ENCODE assay signal across 10 cellular contexts in the genomic region with DNA sequence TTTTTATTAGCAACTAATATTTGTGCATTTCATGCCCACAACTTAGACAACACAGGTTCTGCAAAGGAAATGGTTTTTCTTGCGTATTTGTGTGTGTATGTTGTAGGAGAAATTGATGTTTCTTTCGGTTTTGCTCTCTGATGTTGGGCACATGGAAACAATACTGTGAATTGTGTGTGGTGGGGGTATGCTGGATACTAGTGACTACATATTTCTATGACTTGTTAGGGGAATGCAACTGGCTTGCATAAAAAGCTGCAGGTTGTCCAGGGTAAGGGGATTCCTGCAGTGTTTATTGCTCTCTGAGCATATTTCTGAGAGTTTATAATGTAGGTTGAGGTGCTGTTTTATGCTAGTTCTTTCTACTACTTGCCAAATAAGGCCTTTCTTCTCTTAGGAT. TPM values are rescaled to one million over a fixed set of nuclear protein-coding genes. Genes with fewer than 3 reads are reported as not detected.
DNase-seq lines count a peak whose midpoint lies in the region; ATAC-seq, FAIRE-seq and TF ChIP-seq lines count a peak whose summit lies in the region.
"Had no signal": no experiment of that assay in that cellular context is flagged by ENCODE, and none has a peak within 500 bp of the region (broad histone marks: within the 10 kb centered on the region; RNA-seq: fewer than 3 reads in every experiment).

No MANE protein-coding gene starts in this region.

- 66% methylated on average over 2 of the region's 2 CpGs for WGBS in HepG2 (ENCODE audit: low lambda C conversion rate)
- WGBS in right lobe of liver (ENCODE audit: insufficient coverage, low coverage, low lambda C conversion rate, missing lambda C conversion rate), result 22% methylated on average over 2 of the region's 2 CpGs

- TF ChIP-seq RAD21 in HepG2 (CRISPR knock-in tag; IDR thresholded peaks at IDR 0.05), result no peak

- no peak for TF ChIP-seq EP300 in HepG2 (IDR thresholded peaks at IDR 0.05; ENCODE audit: low read depth in 2 of 2, low read length in 2 of 2)
- no peak for TF ChIP-seq EP300 in HepG2 (CRISPR knock-in tag; IDR thresholded peaks at IDR 0.05; ENCODE audit: borderline replicate concordance)

- DNase-seq in HepG2 (ENCODE audit: low spot score) (no peak), right lobe of liver (no peak), keratinocyte (ENCODE audit: low read depth, low spot score) (no peak), vagina (ENCODE audit: extremely low spot score in 2 of 2) (no peak), SKM-1 treated with dmso at 0.1 percent for 144 hours (lab: John Stamatoyannopoulos, UW; ENCODE audit: unreplicated experiment) (no peak), brain microvascular endothelial cell (no peak), epidermal melanocyte (ENCODE audit: insufficient read length, low spot score) (no peak)
- DNase-seq in activated CD4-positive, alpha-beta memory T cell treated with anti-CD3 and anti-CD28 coated beads for 36 hours, result no peak

- TF ChIP-seq POLR2A in HepG2 (IDR thresholded peaks at IDR 0.05; ENCODE audit: insufficient read depth in 1 of 2, low read depth in 2 of 2, low read length in 2 of 2), result no peak
- TF ChIP-seq POLR2A in right lobe of liver (IDR thresholded peaks at IDR 0.05), result no peak
- TF ChIP-seq POLR2A in vagina (IDR thresholded peaks at IDR 0.05), result no peak

- H3K4me1 Mint-ChIP-seq in activated CD4-positive, alpha-beta memory T cell treated with anti-CD3 and anti-CD28 coated beads for 36 hours (ENCODE audit: low read depth), result peaks cover 31% of the 10 kb centered on the region

- H2AFZ ChIP-seq in HepG2 (ENCODE audit: low read length) (no peak overlapping the region), keratinocyte (ENCODE audit: control insufficient read depth, low read length) (no peak overlapping the region)

- in situ Hi-C loops in HepG2 (cut with HindIII; ENCODE audit: extremely low pct_ligation_motif_present, low pct_unique_long_range_greater_than_20kb), result loop anchor here (10.0 kb wide), 1 partner anchor 209 kb away; no protein-coding TSS in a partner anchor
- in situ Hi-C loops in brain microvascular endothelial cell (cut with HindIII; ENCODE audit: low pct_ligation_motif_present, low sequenced_read_pairs), result no loop called here

- H3K27me3 Mint-ChIP-seq in activated CD4-positive, alpha-beta memory T cell treated with anti-CD3 and anti-CD28 coated beads for 36 hours, result no peaks in the 10 kb centered on the region

- POLR2A ChIA-PET in HepG2 (lab: Yijun Ruan, JAX), result no interaction called here
- POLR2A ChIA-PET in activated CD4-positive, alpha-beta memory T cell treated with anti-CD3 and anti-CD28 coated beads for 36 hours (lab: Charles Lee), result interaction anchor here (0.7 to 1.9 kb wide), 3 partner anchors 22 to 136 kb away, joined by 3 to 4 read pairs (median 4); no protein-coding TSS in a partner anchor

- no TSS peak for BruUV-seq in HepG2 (replicated peaks; lab: Mats Ljungman, UMichigan)

- dilution Hi-C loops in keratinocyte (cut with MboI; ENCODE audit: extremely low pct_ligation_motif_present, low sequenced_read_pairs), result no loop called here

- CTCF ChIA-PET in HepG2 (lab: Yijun Ruan, JAX; ENCODE audit: low intra/inter-chr PET ratio, low total read pairs), result no interaction called here
- CTCF ChIA-PET in activated CD4-positive, alpha-beta memory T cell treated with anti-CD3 and anti-CD28 coated beads for 36 hours (lab: Charles Lee), result interaction anchor here (1.2 to 2.2 kb wide), 5 partner anchors 49 to 322 kb away, joined by 3 to 7 read pairs (median 4); a partner anchor contains a TSS

- no peaks in the 10 kb centered on the region; a peak in 1 of 5 replicates for H3K27me3 ChIP-seq in HepG2 (ENCODE audit: control insufficient read depth in 1 of 2, insufficient read depth in 2 of 2, low read length in 2 of 2)
- peaks cover 0 to 5% of the 10 kb centered on the region in 2 donors for H3K27me3 ChIP-seq in right lobe of liver
- H3K27me3 ChIP-seq in keratinocyte (ENCODE audit: control insufficient read depth, extremely low read depth, insufficient read depth, low read length), result no peaks in the 10 kb centered on the region
- no peaks in the 10 kb centered on the region for H3K27me3 ChIP-seq in vagina
- no peaks in the 10 kb centered on the region for H3K27me3 ChIP-seq in brain microvascular endothelial cell (replicated peaks)

- H3K27ac ChIP-seq in HepG2 (ENCODE audit: extremely low read length, insufficient read depth, low read length) (no peak overlapping the region), right lobe of liver (no peak overlapping the region), keratinocyte (ENCODE audit: control insufficient read depth, insufficient read depth, low read length) (no peak overlapping the region), vagina (peak overlapping the region; percentile 77), brain microvascular endothelial cell (no peak overlapping the region)

- H4K20me1 ChIP-seq in HepG2 (ENCODE audit: insufficient read depth, low read length), result no peaks in the 10 kb centered on the region
- H4K20me1 ChIP-seq in keratinocyte (ENCODE audit: control insufficient read depth, extremely low read depth, insufficient read depth, low read length), result no peaks in the 10 kb centered on the region

- no peaks in the 10 kb centered on the region for H3K9me1 ChIP-seq in keratinocyte (ENCODE audit: control insufficient read depth, extremely low read depth, insufficient read depth, low read length)

- no peaks in the 10 kb centered on the region for H3K9me3 ChIP-seq in HepG2 (ENCODE audit: low read length)
- no peaks in the 10 kb centered on the region for H3K9me3 ChIP-seq in right lobe of liver
- no peaks in the 10 kb centered on the region for H3K9me3 ChIP-seq in keratinocyte (ENCODE audit: control insufficient read depth, low read depth, low read length)
- no peaks in the 10 kb centered on the region for H3K9me3 ChIP-seq in vagina

- H3K4me3 ChIP-seq in HepG2 (replicated peaks in 1 of 3; ENCODE audit: insufficient read depth in 1 of 3, low read depth in 2 of 3, low read length in 3 of 3), result peak overlapping the region in 2 of 3 experiments; percentile 67 to 78; a peak in 5 of 6 replicates
- H3K4me3 ChIP-seq in right lobe of liver, result no peak overlapping the region
- no peak overlapping the region for H3K4me3 ChIP-seq in keratinocyte (ENCODE audit: control insufficient read depth in 2 of 3, extremely low read depth in 1 of 3, insufficient read depth in 2 of 3, low read depth in 1 of 3, low read length in 3 of 3)
- peak overlapping the region; percentile 53 for H3K4me3 ChIP-seq in vagina
- H3K4me3 ChIP-seq in brain microvascular endothelial cell (ENCODE audit: low read depth, low read length), result no peak overlapping the region

- intact Hi-C loops in HepG2 (cut with micrococcal nuclease; ENCODE audit: unreplicated experiment) (no loop called here), right lobe of liver (cut with DNase I) (no loop called here), vagina (cut with DNase I) (no loop called here)
- intact Hi-C loops in activated CD4-positive, alpha-beta memory T cell treated with anti-CD3 and anti-CD28 coated beads for 36 hours (cut with micrococcal nuclease), result loop anchor here (1.0 to 5.0 kb wide), 2 partner anchors 52 to 826 kb away; a partner anchor contains a TSS

- peaks cover 6% of the 10 kb centered on the region for H3K36me3 Mint-ChIP-seq in activated CD4-positive, alpha-beta memory T cell treated with anti-CD3 and anti-CD28 coated beads for 36 hours

- no peaks in the 10 kb centered on the region for H3K9me3 Mint-ChIP-seq in activated CD4-positive, alpha-beta memory T cell treated with anti-CD3 and anti-CD28 coated beads for 36 hours

- ATAC-seq in HepG2, result no peak
- no peak for ATAC-seq in right lobe of liver

- peak overlapping the region; percentile 73 for H3K4me2 ChIP-seq in HepG2 (ENCODE audit: low read depth, low read length)
- H3K4me2 ChIP-seq in keratinocyte (ENCODE audit: control insufficient read depth, extremely low read depth, insufficient read depth, low read depth, low read length), result peak overlapping the region; percentile 75

- FAIRE-seq in HepG2 (lab: Jason Lieb, UNC) (no peak), keratinocyte (lab: Jason Lieb, UNC) (no peak)

- H3K79me2 ChIP-seq in HepG2 (ENCODE audit: insufficient read depth, low read length) (peaks cover 10% of the 10 kb centered on the region), keratinocyte (ENCODE audit: control insufficient read depth, insufficient read depth, low read length) (no peaks in the 10 kb centered on the region)

- H3K4me3 Mint-ChIP-seq in activated CD4-positive, alpha-beta memory T cell treated with anti-CD3 and anti-CD28 coated beads for 36 hours, result peak overlapping the region; percentile 76

- H3K9ac ChIP-seq in HepG2 (ENCODE audit: insufficient read depth, low read depth, low read length), result 0 out of 2 replicates have a peak overlapping the region, but pooled peaks have one; percentile 15
- no peak overlapping the region for H3K9ac ChIP-seq in keratinocyte (ENCODE audit: control insufficient read depth, extremely low read depth, insufficient read depth, low read length)

- TF ChIP-seq CTCF in HepG2 (CRISPR knock-in tag; IDR thresholded peaks at IDR 0.05) (no peak), right lobe of liver (IDR thresholded peaks at IDR 0.05) (no peak), keratinocyte (optimal IDR thresholded peaks at IDR 0.05 in 1 of 3, IDR thresholded peaks at IDR 0.05 in 1 of 3, conservative IDR thresholded peaks at IDR 0.05 in 1 of 3; ENCODE audit: extremely low read depth in 1 of 3, insufficient read depth in 2 of 3, low read length in 3 of 3) (no peak), vagina (IDR thresholded peaks at IDR 0.05) (no peak), brain microvascular endothelial cell (IDR thresholded peaks at IDR 0.05; ENCODE audit: low read depth, low read length, missing control alignments) (no peak)

- peak overlapping the region; percentile 83 for H3K27ac Mint-ChIP-seq in activated CD4-positive, alpha-beta memory T cell treated with anti-CD3 and anti-CD28 coated beads for 36 hours

- peaks cover 24% of the 10 kb centered on the region for H3K4me1 ChIP-seq in HepG2 (ENCODE audit: insufficient read depth, low read length)
- H3K4me1 ChIP-seq in right lobe of liver, result no peaks in the 10 kb centered on the region
- peaks cover 14% of the 10 kb centered on the region for H3K4me1 ChIP-seq in keratinocyte (ENCODE audit: control insufficient read depth, extremely low read depth, insufficient read depth, low read length)
- H3K4me1 ChIP-seq in vagina, result peaks cover 14% of the 10 kb centered on the region

- H3K36me3 ChIP-seq in HepG2 (replicated peaks in 1 of 2; ENCODE audit: control insufficient read depth in 1 of 2, insufficient read depth in 2 of 2, low read length in 2 of 2) (no peaks in the 10 kb centered on the region), right lobe of liver (no peaks in the 10 kb centered on the region), keratinocyte (ENCODE audit: control insufficient read depth in 2 of 2, extremely low read depth in 1 of 2, insufficient read depth in 2 of 2, low read length in 2 of 2) (no peaks in the 10 kb centered on the region), vagina (no peaks in the 10 kb centered on the region), brain microvascular endothelial cell (replicated peaks) (no peaks in the 10 kb centered on the region)

RNA-seq across cellular contexts. Expression of a gene that starts 11.6 kb away (rescaled TPM):
- total RNA-seq in HepG2 (2016; rRNA removed; fragmentation: Illumina TruSeq; extraction: Trizol) (19.4 and 27.2 TPM in 2 replicates), right lobe of liver (1 to 10 TPM in 3 of 6 experiments, under 1 TPM in 3; 0.37 to 2.1 (median 1.1) TPM), vagina (27.0 TPM)
- 6.6 and 7.1 TPM in 2 replicates for total RNA-seq in HepG2 (2016; cell fraction: cytosol; rRNA removed; fragmentation: Illumina TruSeq; extraction: Trizol; ENCODE audit: low read depth)
- total RNA-seq in HepG2 (2016; cell fraction: insoluble cytoplasmic fraction; rRNA removed; fragmentation: Illumina TruSeq; extraction: Trizol), result 20.2 and 26.2 TPM in 2 replicates
- total RNA-seq in HepG2 (2016; cell fraction: membrane; rRNA removed; fragmentation: Illumina TruSeq; extraction: Trizol), result 12.9 and 17.9 TPM in 2 replicates
- total RNA-seq in HepG2 (2016; cell fraction: nucleus; rRNA removed; fragmentation: Illumina TruSeq; extraction: Trizol), result 8.2 and 12.6 TPM in 2 replicates
- polyA plus RNA-seq in HepG2 (2011; rRNA removed) (8.1 and 9.9 TPM in 2 replicates), keratinocyte (5.9 to 10.1 TPM (median 8.7 TPM) in 3 replicates)
- polyA plus RNA-seq in HepG2 (2011; cell fraction: cytosol; rRNA removed), result 8.0 and 9.9 TPM in 2 replicates
- 7.2 and 8.8 TPM in 2 replicates for polyA plus RNA-seq in HepG2 (2011; cell fraction: nucleus; rRNA removed)
- 8.5 and 14.8 TPM in 2 replicates for polyA plus RNA-seq in HepG2 (2012)
- polyA plus RNA-seq in HepG2 (2016; cell fraction: cytosol; fragmentation: Illumina TruSeq; extraction: Trizol; ENCODE audit: low read depth), result 8.2 and 8.9 TPM in 2 replicates
- 21.7 and 24.9 TPM in 2 replicates for polyA plus RNA-seq in HepG2 (2016; cell fraction: insoluble cytoplasmic fraction; fragmentation: Illumina TruSeq; extraction: Trizol; ENCODE audit: low read depth)
- polyA plus RNA-seq in HepG2 (2016; cell fraction: membrane; fragmentation: Illumina TruSeq; extraction: Trizol; ENCODE audit: low read depth), result 11.1 and 14.3 TPM in 2 replicates
- polyA plus RNA-seq in HepG2 (2016; cell fraction: nucleus; fragmentation: Illumina TruSeq; extraction: Trizol; ENCODE audit: insufficient read depth, low read depth), result 19.8 and 22.3 TPM in 2 replicates
- polyA minus RNA-seq in HepG2 (2011; rRNA and poly(A)+ RNA removed; ENCODE audit: low replicate concordance), result 7.0 and 23.9 TPM in 2 replicates
- polyA minus RNA-seq in HepG2 (2011; cell fraction: cytosol; rRNA and poly(A)+ RNA removed), result 8.4 and 8.6 TPM in 2 replicates
- 5.4 and 10.7 TPM in 2 replicates for polyA minus RNA-seq in HepG2 (2011; cell fraction: nucleus; rRNA and poly(A)+ RNA removed)
- 10 to 100 TPM; 25.4 to 25.5 TPM for total RNA-seq in activated CD4-positive, alpha-beta memory T cell treated with anti-CD3 and anti-CD28 coated beads for 36 hours
- 11.7 TPM for polyA plus RNA-seq in keratinocyte (2011; ENCODE audit: low read depth)
- polyA plus RNA-seq in keratinocyte (2011; cell fraction: cytosol; rRNA removed), result 5.4 and 8.1 TPM in 2 replicates
- polyA plus RNA-seq in keratinocyte (2011; cell fraction: nucleus; rRNA removed), result 6.2 and 6.8 TPM in 2 replicates
- 5.0 and 6.5 TPM in 2 replicates for polyA plus RNA-seq in keratinocyte (2012; ENCODE audit: low replicate concordance)
- 5.0 to 11.3 TPM (median 5.9 TPM) in 3 replicates for polyA minus RNA-seq in keratinocyte
- polyA minus RNA-seq in keratinocyte (2011; cell fraction: cytosol; rRNA and poly(A)+ RNA removed), result 1.3 TPM
- 1.6 and 6.4 TPM in 2 replicates for polyA minus RNA-seq in keratinocyte (2011; cell fraction: nucleus; rRNA and poly(A)+ RNA removed)

RNA-seq across cellular contexts. Expression of a gene that starts 33.1 kb away (rescaled TPM):
- total RNA-seq in HepG2 (2016; rRNA removed; fragmentation: Illumina TruSeq; extraction: Trizol) (0.04 TPM in 1 of 2 replicates, not detected in the other), right lobe of liver (not detected), vagina (not detected)
- total RNA-seq in HepG2 (2016; cell fraction: cytosol; rRNA removed; fragmentation: Illumina TruSeq; extraction: Trizol; ENCODE audit: low read depth), result not detected in 2 replicates
- not detected in 2 replicates for total RNA-seq in HepG2 (2016; cell fraction: insoluble cytoplasmic fraction; rRNA removed; fragmentation: Illumina TruSeq; extraction: Trizol)
- not detected in 2 replicates for total RNA-seq in HepG2 (2016; cell fraction: membrane; rRNA removed; fragmentation: Illumina TruSeq; extraction: Trizol)
- total RNA-seq in HepG2 (2016; cell fraction: nucleus; rRNA removed; fragmentation: Illumina TruSeq; extraction: Trizol), result not detected in 2 replicates
- polyA plus RNA-seq in HepG2 (2011; rRNA removed) (0.08 TPM in 1 of 2 replicates, not detected in the other), keratinocyte (4.4 to 22.1 TPM (median 7.2 TPM) in 3 replicates)
- 0.04 and 0.05 TPM in 2 replicates for polyA plus RNA-seq in HepG2 (2011; cell fraction: cytosol; rRNA removed)
- polyA plus RNA-seq in HepG2 (2011; cell fraction: nucleus; rRNA removed), result 0.28 and 0.53 TPM in 2 replicates
- 0.07 and 0.09 TPM in 2 replicates for polyA plus RNA-seq in HepG2 (2012)
- polyA plus RNA-seq in HepG2 (2016; cell fraction: cytosol; fragmentation: Illumina TruSeq; extraction: Trizol; ENCODE audit: low read depth), result not detected in 2 replicates
- not detected in 2 replicates for polyA plus RNA-seq in HepG2 (2016; cell fraction: insoluble cytoplasmic fraction; fragmentation: Illumina TruSeq; extraction: Trizol; ENCODE audit: low read depth)
- not detected in 2 replicates for polyA plus RNA-seq in HepG2 (2016; cell fraction: membrane; fragmentation: Illumina TruSeq; extraction: Trizol; ENCODE audit: low read depth)
- polyA plus RNA-seq in HepG2 (2016; cell fraction: nucleus; fragmentation: Illumina TruSeq; extraction: Trizol; ENCODE audit: insufficient read depth, low read depth), result not detected in 2 replicates
- 0.18 and 0.61 TPM in 2 replicates for polyA minus RNA-seq in HepG2 (2011; rRNA and poly(A)+ RNA removed; ENCODE audit: low replicate concordance)
- polyA minus RNA-seq in HepG2 (2011; cell fraction: cytosol; rRNA and poly(A)+ RNA removed), result not detected in 2 replicates
- 0.26 TPM in 1 of 2 replicates, not detected in the other for polyA minus RNA-seq in HepG2 (2011; cell fraction: nucleus; rRNA and poly(A)+ RNA removed)
- not detected for total RNA-seq in activated CD4-positive, alpha-beta memory T cell treated with anti-CD3 and anti-CD28 coated beads for 36 hours
- polyA plus RNA-seq in keratinocyte (2011; ENCODE audit: low read depth), result 8.2 TPM
- polyA plus RNA-seq in keratinocyte (2011; cell fraction: cytosol; rRNA removed), result 6.3 and 8.3 TPM in 2 replicates
- polyA plus RNA-seq in keratinocyte (2011; cell fraction: nucleus; rRNA removed), result 33.4 and 52.7 TPM in 2 replicates
- polyA plus RNA-seq in keratinocyte (2012; ENCODE audit: low replicate concordance), result 3.0 and 15.0 TPM in 2 replicates
- 5.1 to 30.3 TPM (median 8.7 TPM) in 3 replicates for polyA minus RNA-seq in keratinocyte
- polyA minus RNA-seq in keratinocyte (2011; cell fraction: cytosol; rRNA and poly(A)+ RNA removed), result 8.4 TPM
- 13.8 and 22.4 TPM in 2 replicates for polyA minus RNA-seq in keratinocyte (2011; cell fraction: nucleus; rRNA and poly(A)+ RNA removed)
- total RNA-seq: dermis microvascular lymphatic vessel endothelial cell, pulmonary artery endothelial cell had no signal

Comparison
In these comparisons a context has a peak if more than half of its experiments do, and no peak if none do; other contexts are left out.
1. H3K4me3 ChIP-seq: peak in HepG2 (2 of 3) and vagina (2 of 2); none in right lobe of liver (0 of 3), keratinocyte (0 of 3) and brain microvascular endothelial cell (single experiment).